ENCODE assay signal across 1 cellular context in the genomic region with DNA sequence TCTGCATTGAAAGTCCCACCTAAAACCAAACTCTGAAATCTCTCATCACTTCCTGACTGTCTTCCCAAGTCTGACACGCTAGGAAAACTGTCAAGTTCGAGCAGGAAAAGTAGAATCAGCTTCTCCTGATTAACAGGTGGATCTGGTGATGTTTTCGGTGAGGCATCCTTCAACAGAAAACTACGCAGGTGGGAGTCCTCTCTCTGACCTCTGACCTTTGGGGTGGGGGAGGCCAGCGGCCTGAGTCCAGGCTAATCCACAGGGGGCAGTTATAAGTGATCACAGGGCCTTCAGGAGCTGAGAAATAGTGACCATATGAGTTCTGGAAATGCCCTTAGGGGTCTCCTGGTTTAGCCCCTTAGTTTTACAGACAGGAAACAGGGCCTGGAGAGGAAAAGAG.
A peak's percentile ranks its signal among the peaks of the same experiment; 100 is the strongest.
TF ChIP-seq lines count a peak whose summit lies in the region.

No MANE protein-coding gene starts in this region.

TF ChIP-seq in GM12878, 131 proteins besides CTCF, POLR2A, EP300 and RAD21 (continued from another document):
- peak; percentile 26; the same call in 1 of the 2 replicates for TF ChIP-seq NR2F1 (conservative IDR thresholded peaks at IDR 0.05)
TF ChIP-seq in GM12878: peak in this region for 1.
